ENCODE assay signal across 1 cellular context in the genomic region with DNA sequence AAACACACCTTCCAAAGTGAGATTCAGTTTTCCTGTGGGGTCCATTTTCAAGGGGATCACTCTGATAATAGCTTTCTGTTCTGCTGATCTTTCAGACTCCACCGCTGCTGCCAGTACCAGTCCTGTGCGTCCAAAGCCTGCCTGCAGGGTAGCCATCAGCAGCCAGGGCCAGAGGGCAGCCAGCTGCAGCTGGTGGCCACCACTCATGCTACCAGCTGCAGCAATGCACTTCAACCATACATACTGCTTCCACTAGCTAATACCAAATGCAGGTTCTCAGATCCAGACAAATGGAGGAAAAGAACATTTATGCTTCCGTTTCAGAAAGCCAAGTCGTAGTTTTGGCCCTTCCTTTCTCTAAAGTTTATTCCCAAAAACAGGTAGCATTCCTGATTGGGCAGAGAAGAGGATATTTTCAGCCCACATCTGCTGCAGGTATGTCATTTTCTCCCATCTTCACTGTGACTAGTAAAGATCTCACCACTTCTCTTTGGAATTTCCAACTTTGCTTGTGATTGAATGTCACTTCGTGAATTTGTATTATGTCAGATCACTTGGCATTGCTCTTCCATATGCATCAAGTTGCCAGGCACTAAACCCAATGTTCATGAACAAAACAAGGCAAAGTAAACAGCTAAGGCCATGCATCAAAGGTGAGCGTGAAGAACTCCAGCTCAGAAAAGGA.
TF ChIP-seq lines count a peak whose summit lies in the region.

No MANE protein-coding gene starts in this region.

TF ChIP-seq in HepG2, 621 proteins besides CTCF, POLR2A, EP300 and RAD21 (continued from another document and continues in another):
- TF ChIP-seq, protein P1, sequence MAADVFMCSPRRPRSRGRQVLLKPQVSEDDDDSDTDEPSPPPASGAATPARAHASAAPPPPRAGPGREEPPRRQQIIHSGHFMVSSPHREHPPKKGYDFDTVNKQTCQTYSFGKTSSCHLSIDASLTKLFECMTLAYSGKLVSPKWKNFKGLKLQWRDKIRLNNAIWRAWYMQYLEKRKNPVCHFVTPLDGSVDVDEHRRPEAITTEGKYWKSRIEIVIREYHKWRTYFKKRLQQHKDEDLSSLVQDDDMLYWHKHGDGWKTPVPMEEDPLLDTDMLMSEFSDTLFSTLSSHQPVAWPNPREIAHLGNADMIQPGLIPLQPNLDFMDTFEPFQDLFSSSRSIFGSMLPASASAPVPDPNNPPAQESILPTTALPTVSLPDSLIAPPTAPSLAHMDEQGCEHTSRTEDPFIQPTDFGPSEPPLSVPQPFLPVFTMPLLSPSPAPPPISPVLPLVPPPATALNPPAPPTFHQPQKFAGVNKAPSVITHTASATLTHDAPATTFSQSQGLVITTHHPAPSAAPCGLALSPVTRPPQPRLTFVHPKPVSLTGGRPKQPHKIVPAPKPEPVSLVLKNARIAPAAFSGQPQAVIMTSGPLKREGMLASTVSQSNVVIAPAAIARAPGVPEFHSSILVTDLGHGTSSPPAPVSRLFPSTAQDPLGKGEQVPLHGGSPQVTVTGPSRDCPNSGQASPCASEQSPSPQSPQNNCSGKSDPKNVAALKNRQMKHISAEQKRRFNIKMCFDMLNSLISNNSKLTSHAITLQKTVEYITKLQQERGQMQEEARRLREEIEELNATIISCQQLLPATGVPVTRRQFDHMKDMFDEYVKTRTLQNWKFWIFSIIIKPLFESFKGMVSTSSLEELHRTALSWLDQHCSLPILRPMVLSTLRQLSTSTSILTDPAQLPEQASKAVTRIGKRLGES (CRISPR knock-in tag; IDR thresholded peaks at IDR 0.05; ENCODE audit: borderline replicate concordance): no peak
- TF ChIP-seq ZNF383 (CRISPR knock-in tag; IDR thresholded peaks at IDR 0.05; ENCODE audit: borderline replicate concordance): no peak
- no peak for TF ChIP-seq SUZ12 (IDR thresholded peaks at IDR 0.05; ENCODE audit: low read depth, low read length)
- TF ChIP-seq STAT5B (CRISPR knock-in tag; IDR thresholded peaks at IDR 0.05): no peak
- no peak for TF ChIP-seq MTF2 (CRISPR knock-in tag; IDR thresholded peaks at IDR 0.05; ENCODE audit: borderline replicate concordance)
- TF ChIP-seq MXI1 (IDR thresholded peaks at IDR 0.05; ENCODE audit: borderline replicate concordance, low read depth, low read length): peak; percentile 44; the same call in 1 of the 3 replicates
- TF ChIP-seq MEF2D (CRISPR knock-in tag; IDR thresholded peaks at IDR 0.05): peak; percentile 80
- TF ChIP-seq NFIC (IDR thresholded peaks at IDR 0.05; ENCODE audit: low read length): peak; percentile 44; the same call in 1 of the 2 replicates
- no peak for TF ChIP-seq ZNF777 (CRISPR knock-in tag; IDR thresholded peaks at IDR 0.05)
- TF ChIP-seq, protein P2, sequence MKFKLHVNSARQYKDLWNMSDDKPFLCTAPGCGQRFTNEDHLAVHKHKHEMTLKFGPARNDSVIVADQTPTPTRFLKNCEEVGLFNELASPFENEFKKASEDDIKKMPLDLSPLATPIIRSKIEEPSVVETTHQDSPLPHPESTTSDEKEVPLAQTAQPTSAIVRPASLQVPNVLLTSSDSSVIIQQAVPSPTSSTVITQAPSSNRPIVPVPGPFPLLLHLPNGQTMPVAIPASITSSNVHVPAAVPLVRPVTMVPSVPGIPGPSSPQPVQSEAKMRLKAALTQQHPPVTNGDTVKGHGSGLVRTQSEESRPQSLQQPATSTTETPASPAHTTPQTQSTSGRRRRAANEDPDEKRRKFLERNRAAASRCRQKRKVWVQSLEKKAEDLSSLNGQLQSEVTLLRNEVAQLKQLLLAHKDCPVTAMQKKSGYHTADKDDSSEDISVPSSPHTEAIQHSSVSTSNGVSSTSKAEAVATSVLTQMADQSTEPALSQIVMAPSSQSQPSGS (CRISPR knock-in tag; IDR thresholded peaks at IDR 0.05): no peak
- no peak for TF ChIP-seq ZNF563 (CRISPR knock-in tag; IDR thresholded peaks at IDR 0.05)
- TF ChIP-seq, protein P3, sequence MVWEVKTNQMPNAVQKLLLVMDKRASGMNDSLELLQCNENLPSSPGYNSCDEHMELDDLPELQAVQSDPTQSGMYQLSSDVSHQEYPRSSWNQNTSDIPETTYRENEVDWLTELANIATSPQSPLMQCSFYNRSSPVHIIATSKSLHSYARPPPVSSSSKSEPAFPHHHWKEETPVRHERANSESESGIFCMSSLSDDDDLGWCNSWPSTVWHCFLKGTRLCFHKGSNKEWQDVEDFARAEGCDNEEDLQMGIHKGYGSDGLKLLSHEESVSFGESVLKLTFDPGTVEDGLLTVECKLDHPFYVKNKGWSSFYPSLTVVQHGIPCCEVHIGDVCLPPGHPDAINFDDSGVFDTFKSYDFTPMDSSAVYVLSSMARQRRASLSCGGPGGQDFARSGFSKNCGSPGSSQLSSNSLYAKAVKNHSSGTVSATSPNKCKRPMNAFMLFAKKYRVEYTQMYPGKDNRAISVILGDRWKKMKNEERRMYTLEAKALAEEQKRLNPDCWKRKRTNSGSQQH (CRISPR knock-in tag; IDR thresholded peaks at IDR 0.05; ENCODE audit: low read depth): no peak
- no peak for TF ChIP-seq ZNF775 (CRISPR knock-in tag; IDR thresholded peaks at IDR 0.05; ENCODE audit: borderline replicate concordance)
- no peak for TF ChIP-seq CAMTA2 (CRISPR knock-in tag; IDR thresholded peaks at IDR 0.05; ENCODE audit: borderline replicate concordance)
- no peak for TF ChIP-seq ZNF605 (CRISPR knock-in tag; IDR thresholded peaks at IDR 0.05)
- TF ChIP-seq, protein P4, sequence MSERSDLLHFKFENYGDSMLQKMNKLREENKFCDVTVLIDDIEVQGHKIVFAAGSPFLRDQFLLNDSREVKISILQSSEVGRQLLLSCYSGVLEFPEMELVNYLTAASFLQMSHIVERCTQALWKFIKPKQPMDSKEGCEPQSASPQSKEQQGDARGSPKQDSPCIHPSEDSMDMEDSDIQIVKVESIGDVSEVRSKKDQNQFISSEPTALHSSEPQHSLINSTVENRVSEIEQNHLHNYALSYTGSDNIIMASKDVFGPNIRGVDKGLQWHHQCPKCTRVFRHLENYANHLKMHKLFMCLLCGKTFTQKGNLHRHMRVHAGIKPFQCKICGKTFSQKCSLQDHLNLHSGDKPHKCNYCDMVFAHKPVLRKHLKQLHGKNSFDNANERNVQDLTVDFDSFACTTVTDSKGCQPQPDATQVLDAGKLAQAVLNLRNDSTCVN (CRISPR knock-in tag; IDR thresholded peaks at IDR 0.05; ENCODE audit: borderline replicate concordance): peak; percentile 49; the same call in 1 of the 2 replicates
- TF ChIP-seq HDAC2 (CRISPR knock-in tag; IDR thresholded peaks at IDR 0.05): no peak; the same call in 1 of the 2 replicates
- no peak for TF ChIP-seq NR2F2 (IDR thresholded peaks at IDR 0.05; ENCODE audit: borderline replicate concordance, low read depth)
- peak; percentile 64 for TF ChIP-seq ZNF781 (CRISPR knock-in tag; IDR thresholded peaks at IDR 0.05; ENCODE audit: borderline replicate concordance, not compliant biosample characterization)
- no peak for TF ChIP-seq ADNP (CRISPR knock-in tag; IDR thresholded peaks at IDR 0.05)
- no peak for TF ChIP-seq ZNF550 (CRISPR knock-in tag; IDR thresholded peaks at IDR 0.05; ENCODE audit: borderline replicate concordance)
- TF ChIP-seq, protein P5, sequence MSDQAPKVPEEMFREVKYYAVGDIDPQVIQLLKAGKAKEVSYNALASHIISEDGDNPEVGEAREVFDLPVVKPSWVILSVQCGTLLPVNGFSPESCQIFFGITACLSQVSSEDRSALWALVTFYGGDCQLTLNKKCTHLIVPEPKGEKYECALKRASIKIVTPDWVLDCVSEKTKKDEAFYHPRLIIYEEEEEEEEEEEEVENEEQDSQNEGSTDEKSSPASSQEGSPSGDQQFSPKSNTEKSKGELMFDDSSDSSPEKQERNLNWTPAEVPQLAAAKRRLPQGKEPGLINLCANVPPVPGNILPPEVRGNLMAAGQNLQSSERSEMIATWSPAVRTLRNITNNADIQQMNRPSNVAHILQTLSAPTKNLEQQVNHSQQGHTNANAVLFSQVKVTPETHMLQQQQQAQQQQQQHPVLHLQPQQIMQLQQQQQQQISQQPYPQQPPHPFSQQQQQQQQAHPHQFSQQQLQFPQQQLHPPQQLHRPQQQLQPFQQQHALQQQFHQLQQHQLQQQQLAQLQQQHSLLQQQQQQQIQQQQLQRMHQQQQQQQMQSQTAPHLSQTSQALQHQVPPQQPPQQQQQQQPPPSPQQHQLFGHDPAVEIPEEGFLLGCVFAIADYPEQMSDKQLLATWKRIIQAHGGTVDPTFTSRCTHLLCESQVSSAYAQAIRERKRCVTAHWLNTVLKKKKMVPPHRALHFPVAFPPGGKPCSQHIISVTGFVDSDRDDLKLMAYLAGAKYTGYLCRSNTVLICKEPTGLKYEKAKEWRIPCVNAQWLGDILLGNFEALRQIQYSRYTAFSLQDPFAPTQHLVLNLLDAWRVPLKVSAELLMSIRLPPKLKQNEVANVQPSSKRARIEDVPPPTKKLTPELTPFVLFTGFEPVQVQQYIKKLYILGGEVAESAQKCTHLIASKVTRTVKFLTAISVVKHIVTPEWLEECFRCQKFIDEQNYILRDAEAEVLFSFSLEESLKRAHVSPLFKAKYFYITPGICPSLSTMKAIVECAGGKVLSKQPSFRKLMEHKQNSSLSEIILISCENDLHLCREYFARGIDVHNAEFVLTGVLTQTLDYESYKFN (CRISPR knock-in tag; conservative IDR thresholded peaks at IDR 0.05): no peak
- TF ChIP-seq ZSCAN25 (CRISPR knock-in tag; IDR thresholded peaks at IDR 0.05): peak; percentile 51; the same call in 1 of the 2 replicates
- peak; percentile 59; the same call in 1 of the 2 replicates for TF ChIP-seq ZBTB20 (CRISPR knock-in tag; IDR thresholded peaks at IDR 0.05; ENCODE audit: borderline replicate concordance, low read depth)
- no peak for TF ChIP-seq MAF1 (CRISPR knock-in tag; IDR thresholded peaks at IDR 0.05; ENCODE audit: borderline replicate concordance)
- TF ChIP-seq, protein P6, sequence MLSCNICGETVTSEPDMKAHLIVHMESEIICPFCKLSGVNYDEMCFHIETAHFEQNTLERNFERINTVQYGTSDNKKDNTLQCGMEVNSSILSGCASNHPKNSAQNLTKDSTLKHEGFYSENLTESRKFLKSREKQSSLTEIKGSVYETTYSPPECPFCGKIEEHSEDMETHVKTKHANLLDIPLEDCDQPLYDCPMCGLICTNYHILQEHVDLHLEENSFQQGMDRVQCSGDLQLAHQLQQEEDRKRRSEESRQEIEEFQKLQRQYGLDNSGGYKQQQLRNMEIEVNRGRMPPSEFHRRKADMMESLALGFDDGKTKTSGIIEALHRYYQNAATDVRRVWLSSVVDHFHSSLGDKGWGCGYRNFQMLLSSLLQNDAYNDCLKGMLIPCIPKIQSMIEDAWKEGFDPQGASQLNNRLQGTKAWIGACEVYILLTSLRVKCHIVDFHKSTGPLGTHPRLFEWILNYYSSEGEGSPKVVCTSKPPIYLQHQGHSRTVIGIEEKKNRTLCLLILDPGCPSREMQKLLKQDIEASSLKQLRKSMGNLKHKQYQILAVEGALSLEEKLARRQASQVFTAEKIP (CRISPR knock-in tag; IDR thresholded peaks at IDR 0.05; ENCODE audit: borderline replicate concordance): no peak
- no peak for TF ChIP-seq TCF12 (IDR thresholded peaks at IDR 0.05)
- no peak for TF ChIP-seq TCF12 (CRISPR knock-in tag; IDR thresholded peaks at IDR 0.05)
- TF ChIP-seq, protein P7, sequence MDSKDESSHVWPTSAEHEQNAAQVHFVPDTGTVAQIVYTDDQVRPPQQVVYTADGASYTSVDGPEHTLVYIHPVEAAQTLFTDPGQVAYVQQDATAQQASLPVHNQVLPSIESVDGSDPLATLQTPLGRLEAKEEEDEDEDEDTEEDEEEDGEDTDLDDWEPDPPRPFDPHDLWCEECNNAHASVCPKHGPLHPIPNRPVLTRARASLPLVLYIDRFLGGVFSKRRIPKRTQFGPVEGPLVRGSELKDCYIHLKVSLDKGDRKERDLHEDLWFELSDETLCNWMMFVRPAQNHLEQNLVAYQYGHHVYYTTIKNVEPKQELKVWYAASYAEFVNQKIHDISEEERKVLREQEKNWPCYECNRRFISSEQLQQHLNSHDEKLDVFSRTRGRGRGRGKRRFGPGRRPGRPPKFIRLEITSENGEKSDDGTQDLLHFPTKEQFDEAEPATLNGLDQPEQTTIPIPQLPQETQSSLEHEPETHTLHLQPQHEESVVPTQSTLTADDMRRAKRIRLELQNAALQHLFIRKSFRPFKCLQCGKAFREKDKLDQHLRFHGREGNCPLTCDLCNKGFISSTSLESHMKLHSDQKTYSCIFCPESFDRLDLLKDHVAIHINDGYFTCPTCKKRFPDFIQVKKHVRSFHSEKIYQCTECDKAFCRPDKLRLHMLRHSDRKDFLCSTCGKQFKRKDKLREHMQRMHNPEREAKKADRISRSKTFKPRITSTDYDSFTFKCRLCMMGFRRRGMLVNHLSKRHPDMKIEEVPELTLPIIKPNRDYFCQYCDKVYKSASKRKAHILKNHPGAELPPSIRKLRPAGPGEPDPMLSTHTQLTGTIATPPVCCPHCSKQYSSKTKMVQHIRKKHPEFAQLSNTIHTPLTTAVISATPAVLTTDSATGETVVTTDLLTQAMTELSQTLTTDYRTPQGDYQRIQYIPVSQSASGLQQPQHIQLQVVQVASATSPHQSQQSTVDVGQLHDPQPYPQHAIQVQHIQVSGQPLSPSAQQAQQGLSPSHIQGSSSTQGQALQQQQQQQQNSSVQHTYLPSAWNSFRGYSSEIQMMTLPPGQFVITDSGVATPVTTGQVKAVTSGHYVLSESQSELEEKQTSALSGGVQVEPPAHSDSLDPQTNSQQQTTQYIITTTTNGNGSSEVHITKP (CRISPR knock-in tag; IDR thresholded peaks at IDR 0.05; ENCODE audit: low read depth): peak; percentile 27; the same call in 1 of the 2 replicates
- TF ChIP-seq, protein P8, sequence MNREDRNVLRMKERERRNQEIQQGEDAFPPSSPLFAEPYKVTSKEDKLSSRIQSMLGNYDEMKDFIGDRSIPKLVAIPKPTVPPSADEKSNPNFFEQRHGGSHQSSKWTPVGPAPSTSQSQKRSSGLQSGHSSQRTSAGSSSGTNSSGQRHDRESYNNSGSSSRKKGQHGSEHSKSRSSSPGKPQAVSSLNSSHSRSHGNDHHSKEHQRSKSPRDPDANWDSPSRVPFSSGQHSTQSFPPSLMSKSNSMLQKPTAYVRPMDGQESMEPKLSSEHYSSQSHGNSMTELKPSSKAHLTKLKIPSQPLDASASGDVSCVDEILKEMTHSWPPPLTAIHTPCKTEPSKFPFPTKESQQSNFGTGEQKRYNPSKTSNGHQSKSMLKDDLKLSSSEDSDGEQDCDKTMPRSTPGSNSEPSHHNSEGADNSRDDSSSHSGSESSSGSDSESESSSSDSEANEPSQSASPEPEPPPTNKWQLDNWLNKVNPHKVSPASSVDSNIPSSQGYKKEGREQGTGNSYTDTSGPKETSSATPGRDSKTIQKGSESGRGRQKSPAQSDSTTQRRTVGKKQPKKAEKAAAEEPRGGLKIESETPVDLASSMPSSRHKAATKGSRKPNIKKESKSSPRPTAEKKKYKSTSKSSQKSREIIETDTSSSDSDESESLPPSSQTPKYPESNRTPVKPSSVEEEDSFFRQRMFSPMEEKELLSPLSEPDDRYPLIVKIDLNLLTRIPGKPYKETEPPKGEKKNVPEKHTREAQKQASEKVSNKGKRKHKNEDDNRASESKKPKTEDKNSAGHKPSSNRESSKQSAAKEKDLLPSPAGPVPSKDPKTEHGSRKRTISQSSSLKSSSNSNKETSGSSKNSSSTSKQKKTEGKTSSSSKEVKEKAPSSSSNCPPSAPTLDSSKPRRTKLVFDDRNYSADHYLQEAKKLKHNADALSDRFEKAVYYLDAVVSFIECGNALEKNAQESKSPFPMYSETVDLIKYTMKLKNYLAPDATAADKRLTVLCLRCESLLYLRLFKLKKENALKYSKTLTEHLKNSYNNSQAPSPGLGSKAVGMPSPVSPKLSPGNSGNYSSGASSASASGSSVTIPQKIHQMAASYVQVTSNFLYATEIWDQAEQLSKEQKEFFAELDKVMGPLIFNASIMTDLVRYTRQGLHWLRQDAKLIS (CRISPR knock-in tag; IDR thresholded peaks at IDR 0.05): peak; percentile 91
- peak; percentile 15; the same call in 1 of the 2 replicates for TF ChIP-seq MED1 (CRISPR knock-in tag; IDR thresholded peaks at IDR 0.05)
- TF ChIP-seq HMG20A (CRISPR knock-in tag; IDR thresholded peaks at IDR 0.05; ENCODE audit: borderline replicate concordance): peak; percentile 5; the same call in 1 of the 2 replicates
